7 cellular contexts compared by ENCODE assay signal in the genomic region with DNA sequence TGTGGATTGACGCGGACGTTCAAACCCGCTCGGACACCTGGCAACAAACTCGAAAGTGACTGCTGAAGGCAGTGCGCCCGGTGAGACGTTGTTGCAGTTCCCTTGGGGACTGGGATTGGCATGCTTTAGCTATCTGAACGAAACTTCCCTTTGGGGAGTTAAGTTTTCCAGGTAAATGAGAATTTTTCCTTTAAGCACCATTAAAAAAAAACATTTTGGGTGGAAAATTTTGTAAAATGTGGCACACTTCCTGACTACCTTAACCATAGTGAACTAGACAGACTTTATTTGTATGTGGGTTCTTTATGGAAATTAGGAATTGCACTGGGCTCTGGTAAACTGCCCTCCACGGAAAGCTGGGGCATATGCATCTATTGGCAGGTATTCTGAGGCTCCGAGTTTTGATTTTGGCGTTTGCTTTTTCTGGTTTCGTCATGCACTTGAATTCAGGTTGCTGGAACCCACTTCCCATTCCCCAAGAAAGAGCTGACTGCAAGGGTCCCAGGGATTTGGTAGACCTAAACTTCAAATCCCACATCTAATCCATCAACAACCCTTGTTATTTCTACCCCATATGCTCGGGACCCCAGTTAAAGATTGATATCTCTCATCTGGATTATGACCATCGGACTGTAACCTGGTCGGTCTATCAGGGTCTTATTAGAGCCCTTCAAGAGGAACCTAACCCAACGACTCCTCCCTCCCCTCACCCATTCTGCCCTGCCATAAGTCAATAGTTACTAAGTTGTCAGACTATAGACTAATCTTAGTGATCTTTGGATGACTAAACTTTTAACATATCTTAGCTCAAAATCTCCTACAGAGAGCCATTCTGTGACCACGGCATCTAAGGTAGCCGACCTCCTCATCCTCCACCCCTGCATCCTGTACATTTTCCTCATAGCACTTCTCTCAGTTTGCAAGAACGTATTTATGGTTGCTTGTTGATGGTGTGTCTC. TPM values are rescaled to one million over a fixed set of nuclear protein-coding genes. Genes with fewer than 3 reads are reported as not detected.
DNase-seq lines count a peak whose midpoint lies in the region; ATAC-seq and TF ChIP-seq lines count a peak whose summit lies in the region.

No MANE protein-coding gene starts in this region.

- H3K79me1 ChIP-seq in H9 (ENCODE audit: insufficient read depth, low read depth, low read length, poor library complexity, severe bottlenecking): no peaks in the 10 kb centered on the region

- no peak for DNase-seq in H9
- no peak for DNase-seq in T-cell
- DNase-seq in esophagus muscularis mucosa (ENCODE audit: extremely low spot score): peak; percentile 70
- no peak for DNase-seq in prostate gland (ENCODE audit: low spot score)

- WGBS in H9 (ENCODE audit: extremely low coverage, insufficient read length, low lambda C conversion rate): no CpG with 5 or more reads among the region's 21 CpGs
- 33% methylated on average over 20 of the region's 21 CpGs for WGBS in esophagus muscularis mucosa
- WGBS in prostate gland: 33% methylated on average over 21 of the region's 21 CpGs

- H3K23me2 ChIP-seq in H9 (ENCODE audit: insufficient read length, low read depth, low read length, poor library complexity, severe bottlenecking): peaks cover 4% of the 10 kb centered on the region

- H3K4me2 ChIP-seq in H9 (ENCODE audit: insufficient read depth, insufficient read length, low read length): peak overlapping the region; percentile 63

- H3K36me3 Mint-ChIP-seq in H9 (ENCODE audit: insufficient read depth in 1 of 3, low read depth in 3 of 3) (peaks cover 3 to 17% (median 8%) of the 10 kb centered on the region in 3 experiments; a peak in 6 of 7 replicates), T-cell (peaks cover 9% of the 10 kb centered on the region)

- H3K27ac Mint-ChIP-seq in H9 (peak overlapping the region in 2 of 3 experiments; percentile 83 to 91; a peak in 3 of 7 replicates), T-cell (peak overlapping the region; percentile 86 to 91)

- peaks cover 22 to 31% of the 10 kb centered on the region in 2 experiments for H3K4me1 Mint-ChIP-seq in H9
- peaks cover 60 to 74% (median 67%) of the 10 kb centered on the region in 3 donors for H3K4me1 Mint-ChIP-seq in T-cell

- H3T11ph ChIP-seq in H9 (ENCODE audit: low read length): no peak overlapping the region

- peak overlapping the region; percentile 93 to 98 for H3K4me3 Mint-ChIP-seq in H9
- peak overlapping the region; percentile 89 to 93 (median 91) for H3K4me3 Mint-ChIP-seq in T-cell

- TF ChIP-seq EP300 in esophagus muscularis mucosa (IDR thresholded peaks at IDR 0.05): no peak

- H3K4me3 ChIP-seq in esophagus muscularis mucosa (peak overlapping the region; percentile 75 to 95 (median 88)), prostate gland (peak overlapping the region; percentile 76 to 89)

- no peak overlapping the region for H2BK15ac ChIP-seq in H9 (ENCODE audit: low read depth, low read length)

- no peak overlapping the region for H2BK12ac ChIP-seq in H9 (ENCODE audit: insufficient read length, low read depth, low read length)

- H3K14ac ChIP-seq in H9 (ENCODE audit: insufficient read depth, low read length): no peak overlapping the region

- peaks cover 0 to 5% (median 2%) of the 10 kb centered on the region in 4 donors for H3K36me3 ChIP-seq in esophagus muscularis mucosa
- H3K36me3 ChIP-seq in prostate gland: no peaks in the 10 kb centered on the region

- H3K9ac ChIP-seq in H9 (ENCODE audit: extremely low read depth, insufficient read length, low read length): no peak overlapping the region

- TF ChIP-seq POLR2A in esophagus muscularis mucosa (IDR thresholded peaks at IDR 0.05; ENCODE audit: low read depth) (no peak), prostate gland (IDR thresholded peaks at IDR 0.05) (no peak)

- no peak overlapping the region for H2AFZ ChIP-seq in H9 (ENCODE audit: low read length)

- no peak overlapping the region for H4K8ac ChIP-seq in H9 (replicated peaks; ENCODE audit: insufficient read length, low read depth, low read length)

- H3K9me3 ChIP-seq in H9 (ENCODE audit: control insufficient read depth, low read depth, low read length) (no peaks in the 10 kb centered on the region), esophagus muscularis mucosa (no peaks in the 10 kb centered on the region), prostate gland (no peaks in the 10 kb centered on the region)

- H3K27me3 ChIP-seq in H9 (ENCODE audit: insufficient read depth, low read length): peaks cover 5% of the 10 kb centered on the region; the same call in 1 of the 2 replicates
- no peaks in the 10 kb centered on the region for H3K27me3 ChIP-seq in esophagus muscularis mucosa
- no peaks in the 10 kb centered on the region for H3K27me3 ChIP-seq in prostate gland (replicated peaks; ENCODE audit: insufficient read depth)

- no peak overlapping the region for H4K5ac ChIP-seq in H9 (ENCODE audit: insufficient read length, low read depth, low read length)

- TF ChIP-seq CTCF in H9 (conservative IDR thresholded peaks at IDR 0.05) (no peak), esophagus muscularis mucosa (IDR thresholded peaks at IDR 0.05) (no peak), prostate gland (IDR thresholded peaks at IDR 0.05) (no peak)

- ATAC-seq in T-cell (replicated peaks in 1 of 4) (no peak), GM21737 (IDR thresholded peaks at IDR 0.05; ENCODE audit: unreplicated experiment) (no peak), GM21515 (IDR thresholded peaks at IDR 0.05; ENCODE audit: unreplicated experiment) (no peak), HG02588 (IDR thresholded peaks at IDR 0.05; ENCODE audit: unreplicated experiment) (no peak)

- H2BK120ac ChIP-seq in H9 (ENCODE audit: low read depth, low read length, poor library complexity, severe bottlenecking): no peak overlapping the region

- H3K27ac ChIP-seq in H9 (ENCODE audit: insufficient read length, low read depth, low read length) (no peak overlapping the region), esophagus muscularis mucosa (replicated peaks in 1 of 4) (peak overlapping the region; percentile 94 to 99 (median 97)), prostate gland (peak overlapping the region; percentile 95)

- H3K18ac ChIP-seq in H9 (ENCODE audit: insufficient read length, low read depth, low read length): no peak overlapping the region

- H3K23ac ChIP-seq in H9 (ENCODE audit: insufficient read length, low read depth, low read length): no peak overlapping the region

- H3K27me3 Mint-ChIP-seq in H9 (ENCODE audit: low read depth) (peaks cover 20% of the 10 kb centered on the region), T-cell (no peaks in the 10 kb centered on the region)

- no peak overlapping the region for H2AK5ac ChIP-seq in H9 (ENCODE audit: insufficient read length, low read length)

- POLR2A ChIA-PET in T-cell (lab: Charles Lee): interaction anchor here (0.5 to 4.2 kb wide), 7 partner anchors 8 to 348 kb away, joined by 3 to 47 read pairs (median 7); no protein-coding TSS in a partner anchor

- H3K4me1 ChIP-seq in H9 (ENCODE audit: insufficient read depth, low read length) (no peaks in the 10 kb centered on the region), esophagus muscularis mucosa (peaks cover 45 to 68% (median 51%) of the 10 kb centered on the region in 4 donors), prostate gland (replicated peaks) (no peaks in the 10 kb centered on the region)

- H3K79me2 ChIP-seq in H9 (ENCODE audit: insufficient read depth, low read length): no peaks in the 10 kb centered on the region; the same call in 1 of the 2 replicates

- no peaks in the 10 kb centered on the region for H3K9me3 Mint-ChIP-seq in H9
- no peaks in the 10 kb centered on the region for H3K9me3 Mint-ChIP-seq in T-cell

- no peak overlapping the region for H3K4ac ChIP-seq in H9 (ENCODE audit: low read depth, low read length)

- no peak overlapping the region for H2BK20ac ChIP-seq in H9 (ENCODE audit: low read depth, low read length, poor library complexity, severe bottlenecking)

- intact Hi-C loops in esophagus muscularis mucosa (cut with DNase I): no loop called here
- intact Hi-C loops in prostate gland (cut with DNase I): no loop called here

- H4K20me1 ChIP-seq in H9 (ENCODE audit: control insufficient read depth, insufficient read depth, insufficient read length): no peaks in the 10 kb centered on the region

- H4K91ac ChIP-seq in H9 (ENCODE audit: insufficient read length, low read depth, low read length): no peak overlapping the region

- no peak overlapping the region for H2BK5ac ChIP-seq in H9 (ENCODE audit: insufficient read length, low read length)

- CTCF ChIA-PET in T-cell (lab: Charles Lee): interaction anchor here (0.7 to 2.4 kb wide), 6 partner anchors 8 to 424 kb away, joined by 3 to 13 read pairs (median 5); no protein-coding TSS in a partner anchor

- no peak overlapping the region for H3K56ac ChIP-seq in H9 (ENCODE audit: insufficient read length, low read depth, low read length)

RNA-seq across cellular contexts. Expression of gene DYNLT1, which starts 0.8 kb away (rescaled TPM):
- 105 and 117 TPM in 2 replicates for total RNA-seq in H9 (2021)
- 100 to 1,000 TPM in 1 of 5 donors, 10 to 100 TPM in 4; 50.8 to 128 (median 59.5) TPM for total RNA-seq in T-cell
- 100 to 1,000 TPM in 3 of 4 donors, 10 to 100 TPM in 1; 90.7 to 147 (median 102) TPM for total RNA-seq in esophagus muscularis mucosa
- 100 to 1,000 TPM in 1 of 2 donors, 10 to 100 TPM in 1; 95.9 to 138 TPM for total RNA-seq in prostate gland

RNA-seq across cellular contexts. Expression of gene SYTL3, which starts 4.5 kb away (rescaled TPM):
- total RNA-seq in H9 (2021) (0.09 and 0.20 TPM in 2 replicates), T-cell (10 to 100 TPM; 14.4 to 45.6 (median 22.9) TPM), esophagus muscularis mucosa (10 to 100 TPM in 1 of 4 donors, 1 to 10 TPM in 3; 4.8 to 10.1 (median 7.6) TPM), prostate gland (10 to 100 TPM in 1 of 2 donors, 1 to 10 TPM in 1; 9.9 to 12.1 TPM)
